ENCODE assay signal across 7 cellular contexts in the genomic region with DNA sequence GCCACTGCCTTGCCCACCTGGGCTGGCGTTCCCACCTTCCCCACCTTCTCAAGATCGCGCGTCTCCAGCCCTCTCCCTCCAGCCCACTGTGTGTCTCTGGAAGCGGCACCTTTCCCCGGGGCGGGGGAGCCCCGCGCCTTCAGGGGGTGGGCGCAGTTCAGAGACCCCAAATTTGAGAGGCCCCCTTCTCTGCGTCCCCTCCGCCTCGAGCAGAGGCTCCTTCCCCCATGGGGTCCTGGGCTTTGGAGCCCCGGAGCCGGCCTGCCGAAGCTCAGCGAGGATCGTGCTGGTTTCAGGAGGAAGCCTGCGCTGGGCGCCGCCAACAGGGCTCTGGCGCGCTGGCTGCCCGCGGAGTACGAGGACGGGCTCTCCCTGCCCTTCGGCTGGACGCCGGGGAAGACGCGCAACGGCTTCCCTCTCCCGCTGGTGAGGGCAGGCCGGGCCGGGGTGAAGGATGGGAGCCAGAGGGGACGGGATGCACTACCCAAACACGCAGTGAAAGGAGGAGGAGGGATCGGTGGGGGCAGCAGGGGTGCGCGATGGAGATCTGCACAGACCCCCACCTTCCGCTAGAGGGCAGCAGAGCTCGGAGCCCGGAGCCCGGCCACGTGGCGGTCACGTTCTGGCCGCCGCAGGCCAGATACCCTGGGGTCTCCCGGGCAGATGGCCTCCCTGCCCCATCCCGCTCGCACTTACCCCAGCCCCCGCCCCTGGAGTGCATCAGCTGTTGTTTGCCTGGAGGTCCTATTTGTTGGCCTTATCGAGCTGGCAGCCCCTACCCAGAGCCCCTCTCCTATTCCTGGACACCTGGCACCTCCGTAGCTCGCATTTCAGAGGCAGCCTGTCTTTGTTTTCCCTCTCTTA. TPM values are rescaled to one million over a fixed set of nuclear protein-coding genes. Genes with fewer than 3 reads are reported as not detected.
A peak's percentile ranks its signal among the peaks of the same experiment; 100 is the strongest.
DNase-seq lines count a peak whose midpoint lies in the region; ATAC-seq, FAIRE-seq and TF ChIP-seq lines count a peak whose summit lies in the region.

No MANE protein-coding gene starts in this region.

- peak overlapping the region; percentile 46 to 59 for H3K4me3 ChIP-seq in neutrophil (ENCODE audit: low read depth in 1 of 2, low read length in 1 of 2)

- H3K27me3 ChIP-seq in neutrophil: peaks cover 67% of the 10 kb centered on the region

- H3K36me3 ChIP-seq in neutrophil: no peaks in the 10 kb centered on the region

- peak; percentile 84 for DNase-seq in HuH-7.5 (ENCODE audit: low spot score)
- peak; percentile 23 for DNase-seq in RCC 7860 (ENCODE audit: low spot score)
- peak; percentile 28 for DNase-seq in activated gamma-delta T cell (lab: John Stamatoyannopoulos, UW)
- DNase-seq in frontal cortex (ENCODE audit: low spot score in 2 of 2): peak; percentile 76 to 95
- DNase-seq in stromal cell of bone marrow (ENCODE audit: low read depth): peak; percentile 17

- H3K27ac ChIP-seq in neutrophil: no peak overlapping the region

- peak; percentile 77 for ATAC-seq in GM18498 (IDR thresholded peaks at IDR 0.05; ENCODE audit: unreplicated experiment)

- H3K9me3 ChIP-seq in neutrophil: no peaks in the 10 kb centered on the region

- FAIRE-seq in RCC 7860 (lab: Jason Lieb, UNC): no peak
- FAIRE-seq in frontal cortex (lab: Jason Lieb, UNC): no peak

- peaks cover 15 to 17% of the 10 kb centered on the region in 2 experiments for H3K4me1 ChIP-seq in neutrophil (ENCODE audit: control insufficient read depth in 1 of 2, insufficient read depth in 1 of 2, low read depth in 1 of 2, low read length in 1 of 2)

- peak; percentile 88 for TF ChIP-seq CTCF in neutrophil (IDR thresholded peaks at IDR 0.05)

RNA-seq across cellular contexts. Expression of gene LPO, which starts 11.1 kb away (rescaled TPM):
- not detected for total RNA-seq in frontal cortex

RNA-seq across cellular contexts. Expression of gene MKS1, which starts 30.4 kb away (rescaled TPM):
- total RNA-seq in frontal cortex: 13.0 TPM

RNA-seq across cellular contexts. Expression of gene MPO, which starts 31.2 kb away (rescaled TPM):
- 1.2 TPM for total RNA-seq in frontal cortex

RNA-seq across cellular contexts. Expression of gene EPX, which starts 57.0 kb away (rescaled TPM):
- not detected for total RNA-seq in frontal cortex

Comparison
In these comparisons a context has a peak if more than half of its experiments do, and no peak if none do; other contexts are left out.
1. DNase-seq: peak in every context shown above with its lines; median percentile 86 in frontal cortex; 84 in HuH-7.5; 28 in activated gamma-delta T cell; 23 in RCC 7860; 17 in stromal cell of bone marrow.